ENCODE assay signal across 9 cellular contexts in genomic region chr13:48504606-48505369, GRCh38. TPM values are rescaled to one million over a fixed set of nuclear protein-coding genes. Genes with fewer than 3 reads are reported as not detected.
DNase-seq lines count a peak whose midpoint lies in the region; ATAC-seq, FAIRE-seq and TF ChIP-seq lines count a peak whose summit lies in the region.
"Had no signal": no experiment of that assay in that cellular context is flagged by ENCODE, and none has a peak within 500 bp of the region (broad histone marks: within the 10 kb centered on the region; RNA-seq: fewer than 3 reads in every experiment).

No MANE protein-coding gene starts in this region.

- peak in 1 of 2 experiments; percentile 40; a peak in 1 of 4 replicates for TF ChIP-seq EP300 in GM12878 (IDR thresholded peaks at IDR 0.05; ENCODE audit: borderline replicate concordance in 1 of 2, control insufficient read depth in 1 of 2, low read depth in 2 of 2, low read length in 2 of 2)

- CTCF ChIA-PET in CD8-positive, alpha-beta T cell (lab: Charles Lee) = interaction anchor here (1.1 to 2.1 kb wide), 4 partner anchors 9 to 75 kb away, joined by 3 to 7 read pairs (median 6); no protein-coding TSS in a partner anchor
- CTCF ChIA-PET in GM12878 (lab: Yijun Ruan, JAX) = interaction anchor here (0.6 to 1.1 kb wide), 4 partner anchors 7 to 171 kb away, joined by 3 to 4 read pairs (median 3); no protein-coding TSS in a partner anchor

- H4K20me1 ChIP-seq in GM12878 (ENCODE audit: control insufficient read depth, insufficient read depth) = no peaks in the 10 kb centered on the region

- no peak overlapping the region for H3K4me3 ChIP-seq in CD8-positive, alpha-beta T cell (ENCODE audit: low read depth, low read length)
- no peak overlapping the region for H3K4me3 ChIP-seq in GM12878

- no peak for TF ChIP-seq RAD21 in GM12878 (IDR thresholded peaks at IDR 0.05; ENCODE audit: insufficient read depth, low read depth, low read length)

- H3K9ac ChIP-seq in GM12878 (ENCODE audit: control insufficient read depth, insufficient read depth, low read length) = peak overlapping the region; percentile 19; the same call in 1 of the 2 replicates

- RAD21 ChIA-PET in GM12878 (lab: Charles Lee; ENCODE audit: unreplicated experiment) = interaction anchor here (0.8 to 1.4 kb wide), 3 partner anchors 56 to 75 kb away, joined by 3 to 4 read pairs (median 3); no protein-coding TSS in a partner anchor

- POLR2A ChIA-PET in CD8-positive, alpha-beta T cell (lab: Charles Lee) = interaction anchor here (0.6 to 3.5 kb wide), 11 partner anchors 8 to 194 kb away, joined by 3 to 35 read pairs (median 6); partner anchors contain the start of gene RCBTB2
- POLR2A ChIA-PET in GM12878 (lab: Charles Lee) = interaction anchor here (0.6 to 0.8 kb wide), 4 partner anchors 8 to 115 kb away, joined by 3 to 5 read pairs (median 4); no protein-coding TSS in a partner anchor
- POLR2A ChIA-PET in naive thymus-derived CD8-positive, alpha-beta T cell (lab: Charles Lee) = interaction anchor here (0.9 to 6.4 kb wide), 7 partner anchors 9 to 201 kb away, joined by 3 to 69 read pairs (median 4); partner anchors contain the start of genes RB1 and RCBTB2

- peak overlapping the region; percentile 89 for H3K27ac Mint-ChIP-seq in CD8-positive, alpha-beta T cell
- H3K27ac Mint-ChIP-seq in IgD-negative memory B cell = peak overlapping the region in 2 of 3 donors; percentile 35 to 86
- peak overlapping the region; percentile 81 to 97 (median 92) for H3K27ac Mint-ChIP-seq in naive thymus-derived CD8-positive, alpha-beta T cell

- H3K27me3 ChIP-seq in CD8-positive, alpha-beta T cell (ENCODE audit: insufficient read depth, low read length) = no peaks in the 10 kb centered on the region
- no peaks in the 10 kb centered on the region for H3K27me3 ChIP-seq in GM12878 (replicated peaks in 1 of 2; ENCODE audit: control insufficient read depth in 2 of 2, insufficient read depth in 2 of 2, low read length in 1 of 2)

- H3K4me1 ChIP-seq in CD8-positive, alpha-beta T cell (ENCODE audit: insufficient read depth, low read length) = peaks cover 29% of the 10 kb centered on the region
- peaks cover 61% of the 10 kb centered on the region for H3K4me1 ChIP-seq in GM12878 (ENCODE audit: control insufficient read depth, insufficient read depth, low read length)

- peak in 1 of 7 experiments; percentile 24 for DNase-seq in CD8-positive, alpha-beta T cell
- no peak for DNase-seq in GM12878 (ENCODE audit: low read depth, low spot score)
- DNase-seq in naive thymus-derived CD8-positive, alpha-beta T cell = peak in 2 of 10 donors; percentile 9 to 26
- DNase-seq in DMS53 treated with DMSO at 0.1 percent for 48 hours (lab: John Stamatoyannopoulos, UW; ENCODE audit: unreplicated experiment) = no peak
- DNase-seq in cerebellar cortex (ENCODE audit: low spot score) = no peak
- no peak for DNase-seq in NCI-H510A (lab: John Stamatoyannopoulos, UW)

- no peak for TF ChIP-seq CTCF in CD8-positive, alpha-beta T cell (IDR thresholded peaks at IDR 0.05)
- TF ChIP-seq CTCF in GM12878 (IDR thresholded peaks at IDR 0.05 in 2 of 3, conservative IDR thresholded peaks at IDR 0.05 in 1 of 3; ENCODE audit: control insufficient read depth in 2 of 3, extremely low read depth in 1 of 3, insufficient read depth in 1 of 3, low read depth in 3 of 3, low read length in 3 of 3) = no peak

- no TSS peak for BruUV-seq in GM12878 (replicated peaks; lab: Mats Ljungman, UMichigan)

- H3K9me3 Mint-ChIP-seq in CD8-positive, alpha-beta T cell = no peaks in the 10 kb centered on the region
- no peaks in the 10 kb centered on the region for H3K9me3 Mint-ChIP-seq in IgD-negative memory B cell
- no peaks in the 10 kb centered on the region for H3K9me3 Mint-ChIP-seq in naive thymus-derived CD8-positive, alpha-beta T cell

- H3K9me3 ChIP-seq in CD8-positive, alpha-beta T cell (ENCODE audit: low read length) = no peaks in the 10 kb centered on the region
- H3K9me3 ChIP-seq in GM12878 (replicated peaks; ENCODE audit: control insufficient read depth, insufficient read depth, low read length) = no peaks in the 10 kb centered on the region; the same call in none of the 3 replicates

- no peaks in the 10 kb centered on the region for H3K36me3 Mint-ChIP-seq in CD8-positive, alpha-beta T cell
- no peaks in the 10 kb centered on the region for H3K36me3 Mint-ChIP-seq in IgD-negative memory B cell
- no peaks in the 10 kb centered on the region for H3K36me3 Mint-ChIP-seq in naive thymus-derived CD8-positive, alpha-beta T cell

- H3K27me3 Mint-ChIP-seq in CD8-positive, alpha-beta T cell (ENCODE audit: low read depth) = no peaks in the 10 kb centered on the region
- H3K27me3 Mint-ChIP-seq in IgD-negative memory B cell = peaks cover 21% of the 10 kb centered on the region
- no peaks in the 10 kb centered on the region for H3K27me3 Mint-ChIP-seq in naive thymus-derived CD8-positive, alpha-beta T cell

- no peaks in the 10 kb centered on the region for H3K36me3 ChIP-seq in CD8-positive, alpha-beta T cell (ENCODE audit: insufficient read depth, low read length)
- peaks cover 0 to 7% of the 10 kb centered on the region in 2 experiments; a peak in 1 of 4 replicates for H3K36me3 ChIP-seq in GM12878 (ENCODE audit: control insufficient read depth in 2 of 2, insufficient read depth in 2 of 2, low read length in 1 of 2)

- FAIRE-seq in GM12878 (lab: Jason Lieb, UNC) = peak; percentile 27
- FAIRE-seq: astrocyte had no signal

- peak overlapping the region; percentile 72 for H3K4me2 ChIP-seq in GM12878 (ENCODE audit: control insufficient read depth, insufficient read depth)

- H3K79me2 ChIP-seq in GM12878 (ENCODE audit: control insufficient read depth, insufficient read depth, low read length) = no peaks in the 10 kb centered on the region; the same call in 1 of the 2 replicates

- intact Hi-C loops in CD8-positive, alpha-beta T cell (cut with DNase I, micrococcal nuclease) = loop anchor here (1.0 to 10.0 kb wide), 7 partner anchors 12 to 350 kb away; no protein-coding TSS in a partner anchor
- intact Hi-C loops in GM12878 (cut with micrococcal nuclease; ENCODE audit: unreplicated experiment) = loop anchor here (1.0 to 2.0 kb wide), 2 partner anchors 26 to 75 kb away; no protein-coding TSS in a partner anchor

- peak overlapping the region; percentile 65 for H3K4me3 Mint-ChIP-seq in CD8-positive, alpha-beta T cell
- peak overlapping the region in 2 of 4 donors; percentile 33 to 92 for H3K4me3 Mint-ChIP-seq in IgD-negative memory B cell
- peak overlapping the region in 9 of 10 donors; percentile 35 to 88 (median 78) for H3K4me3 Mint-ChIP-seq in naive thymus-derived CD8-positive, alpha-beta T cell

- TF ChIP-seq POLR2A in GM12878 (IDR thresholded peaks at IDR 0.05; ENCODE audit: low read depth, low read length) = 0 out of 2 replicates have a peak, but pooled peaks have one; percentile 9

- H2AFZ ChIP-seq in GM12878 (ENCODE audit: control insufficient read depth, low read depth, low read length) = no peak overlapping the region

- peaks cover 48% of the 10 kb centered on the region for H3K4me1 Mint-ChIP-seq in CD8-positive, alpha-beta T cell (ENCODE audit: low read depth)
- peaks cover 26 to 36% (median 31%) of the 10 kb centered on the region in 3 donors for H3K4me1 Mint-ChIP-seq in IgD-negative memory B cell
- H3K4me1 Mint-ChIP-seq in naive thymus-derived CD8-positive, alpha-beta T cell = peaks cover 27 to 69% (median 39%) of the 10 kb centered on the region in 4 donors

- ATAC-seq in CD8-positive, alpha-beta T cell = peak; percentile 29
- ATAC-seq in GM12878 = peak; percentile 13
- no peak for ATAC-seq in naive thymus-derived CD8-positive, alpha-beta T cell
- no peak for ATAC-seq in HG03280 (IDR thresholded peaks at IDR 0.05; ENCODE audit: unreplicated experiment)

- in situ Hi-C loops in GM12878 (cut with MboI) = loop anchor here (5.0 kb wide), 1 partner anchor 73 kb away; no protein-coding TSS in a partner anchor

- WGBS in GM12878 (ENCODE audit: insufficient coverage, insufficient replicate concordance, low lambda C conversion rate, missing lambda C conversion rate) = 96% methylated on average over 11 of the region's 11 CpGs

- SMC1A ChIA-PET in GM12878 (lab: Charles Lee; ENCODE audit: uncharacterized antibody, unreplicated experiment) = interaction anchor here (0.6 to 3.8 kb wide), 8 partner anchors 10 to 167 kb away, joined by 3 to 26 read pairs (median 6); no protein-coding TSS in a partner anchor

- peak overlapping the region; percentile 36 for H3K27ac ChIP-seq in CD8-positive, alpha-beta T cell (ENCODE audit: low read depth, low read length)
- peak overlapping the region; percentile 85 for H3K27ac ChIP-seq in GM12878 (ENCODE audit: control insufficient read depth, insufficient read depth)

TF ChIP-seq in GM12878, 131 proteins besides CTCF, POLR2A, EP300 and RAD21 (continues in another document):
- TF ChIP-seq CBFB (IDR thresholded peaks at IDR 0.05; ENCODE audit: low read depth) = no peak
- peak in 1 of 2 experiments; percentile 20; a peak in 1 of 4 replicates for TF ChIP-seq BHLHE40 (IDR thresholded peaks at IDR 0.05; ENCODE audit: borderline replicate concordance in 1 of 2, low read depth in 2 of 2, low read length in 1 of 2)
- TF ChIP-seq STAT1 (conservative IDR thresholded peaks at IDR 0.05) = no peak
- 0 out of 2 replicates have a peak, but pooled peaks have one; percentile 35 for TF ChIP-seq LARP7 (IDR thresholded peaks at IDR 0.05)

RNA-seq across cellular contexts. Expression of gene RCBTB2, which starts 28.1 kb away (rescaled TPM):
- 1 to 10 TPM; 1.5 to 2.0 TPM for total RNA-seq in CD8-positive, alpha-beta T cell
- polyA plus RNA-seq in IgD-negative memory B cell = 3.5 TPM
- total RNA-seq in GM12878 (2013; cell fraction: nucleolus; rRNA removed) = 2.7 and 4.2 TPM in 2 replicates
- 5.0 and 6.9 TPM in 2 replicates for total RNA-seq in GM12878 (2014; rRNA removed)
- total RNA-seq in GM12878 (2014; rRNA removed; fragmentation: Illumina TruSeq; extraction: Trizol) = 6.9 and 8.3 TPM in 2 replicates
- total RNA-seq in GM12878 (2021) = 5.9 and 7.7 TPM in 2 replicates
- 9.4 TPM for polyA plus RNA-seq in GM12878 (2011; ENCODE audit: low read depth)
- polyA plus RNA-seq in GM12878 (2011; rRNA removed) = 9.8 and 15.3 TPM in 2 replicates
- 3.9 and 5.7 TPM in 2 replicates for polyA plus RNA-seq in GM12878 (2011; cell fraction: cytosol; rRNA removed)
- 14.0 and 14.2 TPM in 2 replicates for polyA plus RNA-seq in GM12878 (2011; cell fraction: nucleus; rRNA removed)
- 9.5 and 16.1 TPM in 2 replicates for polyA plus RNA-seq in GM12878 (2012)
- polyA plus RNA-seq in GM12878 (2014; fragmentation: Illumina TruSeq; extraction: Trizol) = 7.4 and 8.7 TPM in 2 replicates
- 10 to 100 TPM in 1 of 2 experiments, 1 to 10 TPM in 1; 8.7 to 10.4 TPM for polyA plus RNA-seq in GM12878 (2014; fragmentation: Nextera tagmentation; extraction: Ambion mirVana)
- polyA plus RNA-seq in GM12878 (2014; rRNA removed) = 7.5 and 7.7 TPM in 2 replicates
- 10 to 100 TPM; 15.8 to 16.0 TPM for polyA plus RNA-seq in GM12878 (2016; fragmentation: Nextera tagmentation; extraction: Ambion mirVana)
- 6.9 and 8.3 TPM in 2 replicates for polyA minus RNA-seq in GM12878 (2011; rRNA and poly(A)+ RNA removed)
- 1.6 and 1.9 TPM in 2 replicates for polyA minus RNA-seq in GM12878 (2011; cell fraction: cytosol; rRNA and poly(A)+ RNA removed)
- polyA minus RNA-seq in GM12878 (2011; cell fraction: nucleus; rRNA and poly(A)+ RNA removed) = 2.9 and 3.6 TPM in 2 replicates
- 1 to 10 TPM; 8.1 to 9.8 TPM for total RNA-seq in naive thymus-derived CD8-positive, alpha-beta T cell
- 10 to 100 TPM in 1 of 3 donors, 1 to 10 TPM in 2; 6.3 to 17.6 (median 6.3) TPM for polyA plus RNA-seq in naive thymus-derived CD8-positive, alpha-beta T cell

Comparison
In these comparisons a context has a peak if more than half of its experiments do, and no peak if none do; other contexts are left out.
1. ATAC-seq: peak in CD8-positive, alpha-beta T cell (single experiment) and GM12878 (single experiment); none in naive thymus-derived CD8-positive, alpha-beta T cell (0 of 2) and HG03280 (single experiment).
2. Peak in every context shown above with its lines, with median percentiles within 50 percentile points of each other: H3K27ac Mint-ChIP-seq.